In the genomic region with DNA sequence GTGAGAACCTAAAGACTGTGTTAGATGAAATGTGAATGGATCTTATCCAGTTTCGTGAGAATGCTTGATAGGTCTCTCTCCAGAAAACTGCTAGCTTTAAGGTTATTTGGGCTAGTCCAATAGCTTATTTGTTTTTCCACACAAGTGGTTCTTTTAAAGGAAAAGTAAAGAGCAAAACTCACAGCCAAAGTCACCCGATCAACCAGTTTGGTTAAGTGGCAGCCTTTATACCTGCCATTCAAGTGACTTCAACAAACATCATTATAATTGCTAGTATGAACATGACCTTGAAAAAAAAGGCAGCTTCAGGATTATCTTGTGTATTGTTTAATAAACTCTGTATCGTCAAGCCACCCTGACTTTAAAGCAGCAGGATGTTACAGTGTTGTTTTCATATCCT, we compare ENCODE assay signal across 27 cellular contexts.
DNase-seq lines count a peak whose midpoint lies in the region; ATAC-seq and TF ChIP-seq lines count a peak whose summit lies in the region.
"Had no signal": no experiment of that assay in that cellular context is flagged by ENCODE, and none has a peak within 500 bp of the region (broad histone marks: within the 10 kb centered on the region; RNA-seq: fewer than 3 reads in every experiment).

No MANE protein-coding gene starts in this region.

- no peak overlapping the region for H3K4me3 ChIP-seq in BLaER1 treated with 17β-estradiol and CSF1 and Interleukin-3, amounts not matched to agents 10 nM and 100 nM
- no peak overlapping the region for H3K4me3 ChIP-seq in hepatocyte
- H3K4me3 ChIP-seq: breast epithelium, thoracic aorta had no signal

- no peaks in the 10 kb centered on the region for H3K27me3 Mint-ChIP-seq in activated T-helper 1 cell treated with anti-CD3 and anti-CD28 coated beads, Interleukin-12 subunit alpha, Interleukin-12 subunit beta, Interleukin-2, Interleukin-4 antibody, amounts not matched to agents 30 ng/mL and 10 ng/mL and 1 ng/mL, durations not matched to agents 14 hours and 24 hours and 36 hours (ENCODE audit: insufficient read depth)
- H3K27me3 Mint-ChIP-seq: activated CD4-positive, alpha-beta memory T cell treated with anti-CD3 and anti-CD28 coated beads for 36 hours; activated naive CD4-positive, alpha-beta T cell treated with anti-CD3 and anti-CD28 coated beads, Interleukin-2, amount 50 U/mL, for 24 hours; activated T-helper 17 cell treated with anti-CD3 and anti-CD28 coated beads, Interleukin-2, amount 50 U/mL, for 72 hours; B cell; naive thymus-derived CD4-positive, alpha-beta T cell had no signal

- WGBS in hepatocyte (ENCODE audit: low lambda C conversion rate, missing lambda C conversion rate) = 67% methylated on average over 3 of the region's 3 CpGs

- H3K9me3 ChIP-seq in BLaER1 treated with 17β-estradiol and CSF1 and Interleukin-3, amounts not matched to agents 10 nM and 100 nM (replicated peaks in 1 of 11) = peaks cover 0 to 6% (median 0%) of the 10 kb centered on the region in 11 experiments; a peak in 5 of 22 replicates
- no peaks in the 10 kb centered on the region for H3K9me3 ChIP-seq in hepatocyte (ENCODE audit: low read depth)
- H3K9me3 ChIP-seq: breast epithelium, thoracic aorta had no signal

- H3K4me3 Mint-ChIP-seq in activated T-helper 1 cell treated with anti-CD3 and anti-CD28 coated beads, Interleukin-12 subunit alpha, Interleukin-12 subunit beta, Interleukin-2, Interleukin-4 antibody, amounts not matched to agents 30 ng/mL and 10 ng/mL and 1 ng/mL, durations not matched to agents 14 hours and 24 hours and 36 hours = no peak overlapping the region
- H3K4me3 Mint-ChIP-seq: activated CD4-positive, alpha-beta memory T cell treated with anti-CD3 and anti-CD28 coated beads for 36 hours; activated naive CD4-positive, alpha-beta T cell treated with anti-CD3 and anti-CD28 coated beads, Interleukin-2, amount 50 U/mL, for 24 hours; activated T-helper 17 cell treated with anti-CD3 and anti-CD28 coated beads, Interleukin-2, amount 50 U/mL, for 72 hours; B cell; naive thymus-derived CD4-positive, alpha-beta T cell had no signal

- no peak overlapping the region for H3K27ac Mint-ChIP-seq in activated T-helper 1 cell treated with anti-CD3 and anti-CD28 coated beads, Interleukin-12 subunit alpha, Interleukin-12 subunit beta, Interleukin-2, Interleukin-4 antibody, amounts not matched to agents 30 ng/mL and 10 ng/mL and 1 ng/mL, durations not matched to agents 14 hours and 24 hours and 36 hours
- H3K27ac Mint-ChIP-seq: activated CD4-positive, alpha-beta memory T cell treated with anti-CD3 and anti-CD28 coated beads for 36 hours; activated naive CD4-positive, alpha-beta T cell treated with anti-CD3 and anti-CD28 coated beads, Interleukin-2, amount 50 U/mL, for 24 hours; activated T-helper 17 cell treated with anti-CD3 and anti-CD28 coated beads, Interleukin-2, amount 50 U/mL, for 72 hours; B cell; naive thymus-derived CD4-positive, alpha-beta T cell had no signal

- H3K27ac ChIP-seq in BLaER1 treated with 17β-estradiol and CSF1 and Interleukin-3, amounts not matched to agents 10 nM and 100 nM = peak overlapping the region in 8 of 11 experiments; percentile 2 to 59 (median 42); a peak in 13 of 22 replicates
- H3K27ac ChIP-seq in hepatocyte = peak overlapping the region; percentile 59
- H3K27ac ChIP-seq: breast epithelium, thoracic aorta had no signal

- H3K36me3 Mint-ChIP-seq in activated T-helper 1 cell treated with anti-CD3 and anti-CD28 coated beads, Interleukin-12 subunit alpha, Interleukin-12 subunit beta, Interleukin-2, Interleukin-4 antibody, amounts not matched to agents 30 ng/mL and 10 ng/mL and 1 ng/mL, durations not matched to agents 14 hours and 24 hours and 36 hours (ENCODE audit: low read depth) = no peaks in the 10 kb centered on the region
- H3K36me3 Mint-ChIP-seq: activated CD4-positive, alpha-beta memory T cell treated with anti-CD3 and anti-CD28 coated beads for 36 hours; activated naive CD4-positive, alpha-beta T cell treated with anti-CD3 and anti-CD28 coated beads, Interleukin-2, amount 50 U/mL, for 24 hours; naive thymus-derived CD4-positive, alpha-beta T cell had no signal

- H3K79me2 ChIP-seq in hepatocyte = no peaks in the 10 kb centered on the region

- H3K9me3 Mint-ChIP-seq in activated T-helper 1 cell treated with anti-CD3 and anti-CD28 coated beads, Interleukin-12 subunit alpha, Interleukin-12 subunit beta, Interleukin-2, Interleukin-4 antibody, amounts not matched to agents 30 ng/mL and 10 ng/mL and 1 ng/mL, durations not matched to agents 14 hours and 24 hours and 36 hours = no peaks in the 10 kb centered on the region
- H3K9me3 Mint-ChIP-seq: activated CD4-positive, alpha-beta memory T cell treated with anti-CD3 and anti-CD28 coated beads for 36 hours; activated naive CD4-positive, alpha-beta T cell treated with anti-CD3 and anti-CD28 coated beads, Interleukin-2, amount 50 U/mL, for 24 hours; activated T-helper 17 cell treated with anti-CD3 and anti-CD28 coated beads, Interleukin-2, amount 50 U/mL, for 72 hours had no signal

- peaks cover 22 to 63% (median 50%) of the 10 kb centered on the region in 10 experiments for H3K4me1 ChIP-seq in BLaER1 treated with 17β-estradiol and CSF1 and Interleukin-3, amounts not matched to agents 10 nM and 100 nM
- H3K4me1 ChIP-seq in hepatocyte (ENCODE audit: insufficient read depth) = peaks cover 15% of the 10 kb centered on the region
- H3K4me1 ChIP-seq: breast epithelium had no signal

- ATAC-seq in HG03565 (IDR thresholded peaks at IDR 0.05; ENCODE audit: unreplicated experiment) (no peak), HG02798 (IDR thresholded peaks at IDR 0.05; ENCODE audit: poor library complexity, unreplicated experiment) (no peak)
- ATAC-seq: activated T-helper 17 cell treated with anti-CD3 and anti-CD28 coated beads, Interleukin-2, amount 50 U/mL, for 72 hours; HCT116; left ventricle myocardium superior; naive thymus-derived CD4-positive, alpha-beta T cell; stimulated activated naive CD8-positive, alpha-beta T cell treated with anti-CD3 and anti-CD28 coated beads, Interleukin-15, Interleukin-2, amounts not matched to agents 100 U/mL and 50 U/mL, for 24 hours had no signal

- intact Hi-C loops in activated T-helper 1 cell treated with anti-CD3 and anti-CD28 coated beads, Interleukin-12 subunit alpha, Interleukin-12 subunit beta, Interleukin-2, Interleukin-4 antibody, amounts not matched to agents 30 ng/mL and 10 ng/mL and 1 ng/mL, durations not matched to agents 14 hours and 24 hours and 36 hours (cut with micrococcal nuclease) = no loop called here

- no peaks in the 10 kb centered on the region for H3K36me3 ChIP-seq in BLaER1 treated with 17β-estradiol and CSF1 and Interleukin-3, amounts not matched to agents 10 nM and 100 nM
- H3K36me3 ChIP-seq in hepatocyte (replicated peaks; ENCODE audit: insufficient read depth, low read depth) = no peaks in the 10 kb centered on the region
- H3K36me3 ChIP-seq: breast epithelium, thoracic aorta had no signal

- DNase-seq in NCI-H1105 treated with DMSO at 0.1 percent for 48 hours (lab: John Stamatoyannopoulos, UW) = peak; percentile 92
- DNase-seq in NCI-H69 (lab: John Stamatoyannopoulos, UW) = peak; percentile 48
- no peak for DNase-seq in hepatocyte (ENCODE audit: low spot score)
- no peak for DNase-seq in activated T-helper 1 cell treated with anti-CD3 and anti-CD28 coated beads, Interleukin-12 subunit alpha, Interleukin-12 subunit beta, Interleukin-2, Interleukin-4 antibody, amounts not matched to agents 30 ng/mL and 10 ng/mL and 1 ng/mL, durations not matched to agents 14 hours and 24 hours and 36 hours (ENCODE audit: low spot score)
- no peak for DNase-seq in effector CD8-positive, alpha-beta T cell (lab: John Stamatoyannopoulos, UW)
- DNase-seq: activated CD4-positive, alpha-beta memory T cell treated with anti-CD3 and anti-CD28 coated beads for 36 hours; activated CD4-positive, CD25-positive, alpha-beta regulatory T cell treated with anti-CD3 and anti-CD28 coated beads, Interleukin-2, amount 50 U/mL, for 72 hours; activated CD8-positive, alpha-beta memory T cell treated with anti-CD3 and anti-CD28 coated beads, Interleukin-2, amount 50 U/mL, for 4 hours; amygdala; DMS79 treated with DMSO at 0.1 percent for 48 hours; KG1; left ventricle myocardium superior; midbrain; naive thymus-derived CD4-positive, alpha-beta T cell; NCI-H1694; NCI-H446; nucleus accumbens; stimulated activated naive CD8-positive, alpha-beta T cell treated with anti-CD3 and anti-CD28 coated beads, Interleukin-15, Interleukin-2, amounts not matched to agents 100 U/mL and 50 U/mL, for 24 hours had no signal

- H3K27me3 ChIP-seq in BLaER1 treated with 17β-estradiol and CSF1 and Interleukin-3, amounts not matched to agents 10 nM and 100 nM = no peaks in the 10 kb centered on the region
- no peaks in the 10 kb centered on the region for H3K27me3 ChIP-seq in hepatocyte
- H3K27me3 ChIP-seq: breast epithelium had no signal

- no peaks in the 10 kb centered on the region for H4K20me1 ChIP-seq in BLaER1 treated with 17β-estradiol and CSF1 and Interleukin-3, amounts not matched to agents 10 nM and 100 nM
- H4K20me1 ChIP-seq in hepatocyte (ENCODE audit: insufficient read depth, poor library complexity, severe bottlenecking) = no peaks in the 10 kb centered on the region

- no peaks in the 10 kb centered on the region for H3K9me2 ChIP-seq in hepatocyte (replicated peaks; ENCODE audit: insufficient read depth)

- no peak for TF ChIP-seq CTCF in hepatocyte (IDR thresholded peaks at IDR 0.05; ENCODE audit: poor library complexity)

- no peak overlapping the region for H2AFZ ChIP-seq in hepatocyte

- no peak overlapping the region for H3K9ac ChIP-seq in BLaER1 treated with 17β-estradiol and CSF1 and Interleukin-3, amounts not matched to agents 10 nM and 100 nM

- H3K4me2 ChIP-seq in BLaER1 treated with 17β-estradiol and CSF1 and Interleukin-3, amounts not matched to agents 10 nM and 100 nM = peak overlapping the region in 10 of 11 experiments; percentile 23 to 90 (median 66); a peak in 19 of 22 replicates
- H3K4me2 ChIP-seq in hepatocyte = peak overlapping the region; percentile 8

- H3K4me1 Mint-ChIP-seq in activated T-helper 1 cell treated with anti-CD3 and anti-CD28 coated beads, Interleukin-12 subunit alpha, Interleukin-12 subunit beta, Interleukin-2, Interleukin-4 antibody, amounts not matched to agents 30 ng/mL and 10 ng/mL and 1 ng/mL, durations not matched to agents 14 hours and 24 hours and 36 hours (ENCODE audit: low read depth) = no peaks in the 10 kb centered on the region
- H3K4me1 Mint-ChIP-seq: activated naive CD4-positive, alpha-beta T cell treated with anti-CD3 and anti-CD28 coated beads, Interleukin-2, amount 50 U/mL, for 24 hours; activated T-helper 17 cell treated with anti-CD3 and anti-CD28 coated beads, Interleukin-2, amount 50 U/mL, for 72 hours; B cell; naive thymus-derived CD4-positive, alpha-beta T cell had no signal

Comparison
In these comparisons a context has a peak if more than half of its experiments do, and no peak if none do; other contexts are left out.
1. DNase-seq: peak in NCI-H1105 treated with DMSO at 0.1 percent for 48 hours (single experiment) and NCI-H69 (single experiment); none in hepatocyte (single experiment), activated T-helper 1 cell treated with anti-CD3 and anti-CD28 coated beads, Interleukin-12 subunit alpha, Interleukin-12 subunit beta, Interleukin-2, Interleukin-4 antibody, amounts not matched to agents 30 ng/mL and 10 ng/mL and 1 ng/mL, durations not matched to agents 14 hours and 24 hours and 36 hours (single experiment) and effector CD8-positive, alpha-beta T cell (single experiment).